ENCODE assay signal across 8 cellular contexts in genomic region chr3:119323401-119324107, GRCh38. TPM values are rescaled to one million over a fixed set of nuclear protein-coding genes. Genes with fewer than 3 reads are reported as not detected.
A peak's percentile ranks its signal among the peaks of the same experiment; 100 is the strongest.
DNase-seq lines count a peak whose midpoint lies in the region; ATAC-seq lines count a peak whose summit lies in the region.

No MANE protein-coding gene starts in this region.

- peak overlapping the region; percentile 64 for H3K4me2 ChIP-seq in trophoblast cell (ENCODE audit: low read length)

- peak overlapping the region; percentile 96 for H2BK12ac ChIP-seq in trophoblast cell (ENCODE audit: low read length)

- H4K8ac ChIP-seq in trophoblast cell (ENCODE audit: low read depth, low read length) = peak overlapping the region; percentile 98

- ATAC-seq in GM19438 (IDR thresholded peaks at IDR 0.05; ENCODE audit: low read depth, unreplicated experiment) (peak; percentile 15), HG03469 (IDR thresholded peaks at IDR 0.05; ENCODE audit: unreplicated experiment) (peak; percentile 17)

- no peaks in the 10 kb centered on the region for H3K9me3 ChIP-seq in trophoblast cell (ENCODE audit: insufficient read depth, low read depth, low read length)

- peak overlapping the region; percentile 91 for H4K12ac ChIP-seq in trophoblast cell (ENCODE audit: low read depth, low read length)

- H2BK120ac ChIP-seq in trophoblast cell (ENCODE audit: insufficient read depth, low read length, poor library complexity) = peak overlapping the region; percentile 95

- H3K4me3 ChIP-seq in trophoblast cell (ENCODE audit: low read depth, low read length) = peak overlapping the region; percentile 69

- peak overlapping the region; percentile 95 for H3K14ac ChIP-seq in trophoblast cell (ENCODE audit: low read length)

- peak overlapping the region; percentile 26 for H2AFZ ChIP-seq in trophoblast cell (ENCODE audit: insufficient read depth, low read length, poor library complexity)

- H3K27me3 ChIP-seq in trophoblast cell (ENCODE audit: insufficient read depth, low read length) = no peaks in the 10 kb centered on the region

- H3K79me2 ChIP-seq in trophoblast cell (ENCODE audit: control insufficient read depth, insufficient read depth, low read length, poor library complexity) = peaks cover 15% of the 10 kb centered on the region

- peak overlapping the region; percentile 99 for H4K91ac ChIP-seq in trophoblast cell (ENCODE audit: low read depth, low read length)

- H2BK5ac ChIP-seq in trophoblast cell (ENCODE audit: low read depth, low read length, poor library complexity) = peak overlapping the region; percentile 96

- no peak overlapping the region for H3K23ac ChIP-seq in trophoblast cell (ENCODE audit: low read length)

- H3K36me3 ChIP-seq in trophoblast cell (ENCODE audit: control insufficient read depth in 1 of 2, insufficient read depth in 2 of 2, low read length in 2 of 2) = peaks cover 0 to 2% of the 10 kb centered on the region in 2 experiments

- no CpG with 5 or more reads among the region's 18 CpGs for WGBS in trophoblast cell (ENCODE audit: extremely low coverage, insufficient coverage, insufficient read length)

- DNase-seq in CD1c-positive myeloid dendritic cell (ENCODE audit: extremely low spot score) = peak; percentile 28
- DNase-seq in UCSD-AML1 (lab: John Stamatoyannopoulos, UW; ENCODE audit: unreplicated experiment) = peak; percentile 49
- DNase-seq in epithelial cell of prostate (ENCODE audit: low read depth, low spot score) = no peak
- peak; percentile 70 to 76 for DNase-seq in trophoblast cell
- DNase-seq in C1 segment of cervical spinal cord (lab: John Stamatoyannopoulos, UW) = no peak
- no peak for DNase-seq in 8988T

- no peak overlapping the region for H3K9ac ChIP-seq in trophoblast cell (ENCODE audit: low read length)

- H3K27ac ChIP-seq in epithelial cell of prostate = peak overlapping the region; percentile 74
- peak overlapping the region; percentile 98 for H3K27ac ChIP-seq in trophoblast cell (ENCODE audit: low read depth, low read length)

- H2AK5ac ChIP-seq in trophoblast cell (ENCODE audit: low read length) = peak overlapping the region; percentile 68

- H3K4me1 ChIP-seq in trophoblast cell (ENCODE audit: control insufficient read depth in 1 of 2, insufficient read depth in 2 of 2, low read length in 2 of 2) = peaks cover 25 to 28% of the 10 kb centered on the region in 2 experiments

- peak overlapping the region; percentile 73 for H3K4ac ChIP-seq in trophoblast cell (ENCODE audit: low read depth, low read length)

- peaks cover 22% of the 10 kb centered on the region for H3K79me1 ChIP-seq in trophoblast cell (ENCODE audit: low read length)

- H3K18ac ChIP-seq in trophoblast cell (ENCODE audit: low read length) = peak overlapping the region; percentile 100

RNA-seq across cellular contexts. Expression of gene ARHGAP31, which starts 29.4 kb away (rescaled TPM):
- polyA plus RNA-seq in trophoblast cell (2013) = 13.1 and 13.8 TPM in 2 replicates

Comparison
In these comparisons a context has a peak if more than half of its experiments do, and no peak if none do; other contexts are left out.
1. DNase-seq: peak in CD1c-positive myeloid dendritic cell (single experiment), UCSD-AML1 (single experiment) and trophoblast cell (2 of 2); none in epithelial cell of prostate (single experiment), C1 segment of cervical spinal cord (0 of 14) and 8988T (single experiment).